Comparison of ENCODE assay signal across 13 cellular contexts in the genomic region with DNA sequence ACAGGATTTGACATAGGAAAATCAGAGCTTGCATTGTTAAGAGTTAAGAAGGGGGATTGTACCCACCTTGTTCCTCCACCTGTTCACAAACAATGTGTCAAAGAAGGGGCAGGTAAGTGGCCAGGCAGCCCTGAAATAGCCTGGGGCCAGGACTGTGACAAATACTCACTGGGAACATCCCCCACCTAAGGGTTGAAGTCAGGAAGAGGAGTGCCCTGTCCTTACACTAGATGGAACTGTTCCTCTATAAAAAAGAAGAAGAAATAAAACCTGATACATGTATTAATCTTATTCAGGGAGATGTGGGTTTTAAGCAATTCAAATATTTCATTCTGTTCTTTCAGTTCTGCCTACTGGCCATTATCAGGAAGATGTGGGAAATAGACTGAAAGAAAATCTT. TPM values are rescaled to one million over a fixed set of nuclear protein-coding genes. Genes with fewer than 3 reads are reported as not detected.
DNase-seq lines count a peak whose midpoint lies in the region; ATAC-seq, FAIRE-seq and TF ChIP-seq lines count a peak whose summit lies in the region.
"Had no signal": no experiment of that assay in that cellular context is flagged by ENCODE, and none has a peak within 500 bp of the region (broad histone marks: within the 10 kb centered on the region; RNA-seq: fewer than 3 reads in every experiment).

No MANE protein-coding gene starts in this region.

- no peak overlapping the region for H3K4me3 Mint-ChIP-seq in MCF 10A (ENCODE audit: unreplicated experiment)
- H3K4me3 Mint-ChIP-seq: CD14-positive monocyte; natural killer cell; stimulated activated memory B cell treated with anti-CD40 and anti-IgM and Interleukin-4, amounts not matched to agents 10 μg/mL and 1 μg/mL and 100 μg/mL, for 72 hours had no signal

- H2BK12ac ChIP-seq in H1 (ENCODE audit: low read depth, low read length): no peak overlapping the region

- CTCF ChIA-PET in MCF 10A (lab: Yijun Ruan, JAX): interaction anchor here (0.7 to 2.3 kb wide), 6 partner anchors 8 to 451 kb away, joined by 3 to 5 read pairs (median 4); no protein-coding TSS in a partner anchor
- CTCF ChIA-PET in OCI-LY7 (lab: Charles Lee; ENCODE audit: unreplicated experiment): no interaction called here
- CTCF ChIA-PET in H1 (lab: Charles Lee; ENCODE audit: partially characterized antibody): interaction anchor here (0.7 to 3.9 kb wide), 27 partner anchors 9 to 458 kb away, joined by 3 to 34 read pairs (median 4); no protein-coding TSS in a partner anchor

- H3K79me1 ChIP-seq in H1 (ENCODE audit: low read depth, low read length): no peaks in the 10 kb centered on the region

- H2BK120ac ChIP-seq in H1 (replicated peaks; ENCODE audit: low read depth, low read length): no peak overlapping the region

- H2BK15ac ChIP-seq in H1 (ENCODE audit: low read length): no peak overlapping the region

- no peaks in the 10 kb centered on the region for H3K9me2 ChIP-seq in OCI-LY7 (ENCODE audit: insufficient read depth, low read length)

- no peak overlapping the region for H4K8ac ChIP-seq in H1 (ENCODE audit: extremely low read depth, insufficient read depth, low read length)

- H2AFZ ChIP-seq in OCI-LY7 (ENCODE audit: low read length): no peak overlapping the region
- H2AFZ ChIP-seq in H1 (ENCODE audit: low read length): 0 out of 2 replicates have a peak overlapping the region, but pooled peaks have one; percentile 4

- H2BK5ac ChIP-seq in H1 (ENCODE audit: low read depth, low read length): no peak overlapping the region

- H2BK20ac ChIP-seq in H1 (ENCODE audit: low read length): no peak overlapping the region

- no peaks in the 10 kb centered on the region for H3K4me1 Mint-ChIP-seq in MCF 10A (ENCODE audit: insufficient read depth, unreplicated experiment)
- H3K4me1 Mint-ChIP-seq: natural killer cell; stimulated activated memory B cell treated with anti-CD40 and anti-IgM and Interleukin-4, amounts not matched to agents 10 μg/mL and 1 μg/mL and 100 μg/mL, for 72 hours had no signal

- no peaks in the 10 kb centered on the region for H3K9me3 ChIP-seq in breast epithelium
- no peaks in the 10 kb centered on the region for H3K9me3 ChIP-seq in OCI-LY7 (ENCODE audit: low read length)
- H3K9me3 ChIP-seq in H1 (ENCODE audit: insufficient read depth in 2 of 2, low read depth in 1 of 2, low read length in 1 of 2): no peaks in the 10 kb centered on the region
- no peaks in the 10 kb centered on the region for H3K9me3 ChIP-seq in upper lobe of right lung

- H3K23ac ChIP-seq in H1 (ENCODE audit: insufficient read length): no peak overlapping the region

- no peaks in the 10 kb centered on the region for H3K9me3 Mint-ChIP-seq in MCF 10A (ENCODE audit: unreplicated experiment)
- H3K9me3 Mint-ChIP-seq: natural killer cell; stimulated activated memory B cell treated with anti-CD40 and anti-IgM and Interleukin-4, amounts not matched to agents 10 μg/mL and 1 μg/mL and 100 μg/mL, for 72 hours had no signal

- H3K4me2 ChIP-seq in OCI-LY7 (ENCODE audit: low read length) (no peak overlapping the region), H1 (ENCODE audit: insufficient read depth in 1 of 2, low read depth in 2 of 2, low read length in 2 of 2) (no peak overlapping the region)

- H3K27me3 ChIP-seq in breast epithelium (no peaks in the 10 kb centered on the region), H1 (replicated peaks in 1 of 4; ENCODE audit: control insufficient read depth in 3 of 4, extremely low read depth in 1 of 4, insufficient read depth in 3 of 4, low read length in 3 of 4) (no peaks in the 10 kb centered on the region), upper lobe of right lung (no peaks in the 10 kb centered on the region)

- BruUV-seq in MCF 10A (replicated peaks; lab: Mats Ljungman, UMichigan) (no TSS peak), OCI-LY7 (replicated peaks; lab: Mats Ljungman, UMichigan) (no TSS peak)

- H3K4me3 ChIP-seq in breast epithelium: no peak overlapping the region
- H3K4me3 ChIP-seq in OCI-LY7 (ENCODE audit: low read depth, low read length, poor library complexity, severe bottlenecking): no peak overlapping the region
- H3K4me3 ChIP-seq in H1 (ENCODE audit: extremely low read depth in 1 of 4, insufficient read depth in 2 of 4, low read depth in 3 of 4, low read length in 4 of 4): no peak overlapping the region
- no peak overlapping the region for H3K4me3 ChIP-seq in upper lobe of right lung

- TF ChIP-seq POLR2A in breast epithelium (IDR thresholded peaks at IDR 0.05) (no peak), H1 (IDR thresholded peaks at IDR 0.05; ENCODE audit: control extremely low read depth in 1 of 2, low read depth in 2 of 2, low read length in 2 of 2) (no peak)

- no peaks in the 10 kb centered on the region for H3K4me1 ChIP-seq in breast epithelium
- no peaks in the 10 kb centered on the region for H3K4me1 ChIP-seq in OCI-LY7 (ENCODE audit: insufficient read depth, low read length, poor library complexity, severe bottlenecking)
- H3K4me1 ChIP-seq in H1 (replicated peaks in 1 of 4; ENCODE audit: control insufficient read depth in 3 of 4, insufficient read depth in 4 of 4, low read length in 3 of 4): peaks cover 4 to 10% (median 4%) of the 10 kb centered on the region in 4 experiments; a peak in 6 of 7 replicates
- H3K4me1 ChIP-seq in upper lobe of right lung: peaks cover 15% of the 10 kb centered on the region

- no peak overlapping the region for H3K14ac ChIP-seq in H1 (ENCODE audit: insufficient read length)

- H3K27ac ChIP-seq in breast epithelium (no peak overlapping the region), OCI-LY7 (ENCODE audit: low read depth, low read length, poor library complexity, severe bottlenecking) (no peak overlapping the region), H1 (ENCODE audit: low read depth, low read length) (no peak overlapping the region), upper lobe of right lung (no peak overlapping the region)

- FAIRE-seq in H1 (lab: Jason Lieb, UNC): no peak

- H3K9ac ChIP-seq in H1 (replicated peaks in 1 of 4; ENCODE audit: extremely low read depth in 1 of 4, low read depth in 3 of 4, low read length in 3 of 4): no peak overlapping the region

- H4K20me1 ChIP-seq in OCI-LY7 (ENCODE audit: insufficient read depth, low read length): no peaks in the 10 kb centered on the region
- H4K20me1 ChIP-seq in H1 (replicated peaks in 1 of 2; ENCODE audit: control insufficient read depth in 1 of 2, insufficient read depth in 2 of 2, low read length in 2 of 2): no peaks in the 10 kb centered on the region

- H3K18ac ChIP-seq in H1 (ENCODE audit: extremely low read depth, low read length): no peak overlapping the region

- H3K23me2 ChIP-seq in H1 (ENCODE audit: low read depth, low read length): no peaks in the 10 kb centered on the region

- H3K36me3 Mint-ChIP-seq in MCF 10A (ENCODE audit: insufficient read depth, unreplicated experiment): no peaks in the 10 kb centered on the region
- H3K36me3 Mint-ChIP-seq: CD14-positive monocyte, natural killer cell had no signal

- H4K91ac ChIP-seq in H1 (replicated peaks; ENCODE audit: insufficient read length, low read length): no peak overlapping the region

- TF ChIP-seq CTCF in MCF 10A (IDR thresholded peaks at IDR 0.05; ENCODE audit: unreplicated experiment) (no peak), breast epithelium (IDR thresholded peaks at IDR 0.05) (no peak), OCI-LY7 (conservative IDR thresholded peaks at IDR 0.05; ENCODE audit: low read length) (peak; percentile 38; the same call in 1 of the 2 replicates), H1 (IDR thresholded peaks at IDR 0.05; ENCODE audit: control extremely low read depth in 1 of 3, insufficient read depth in 1 of 3, low read depth in 1 of 3, low read length in 3 of 3) (peak in 2 of 3 experiments; percentile 30 to 41; a peak in 2 of 4 replicates), upper lobe of right lung (IDR thresholded peaks at IDR 0.05) (peak; percentile 18)

- no peaks in the 10 kb centered on the region for H3K79me2 ChIP-seq in OCI-LY7 (ENCODE audit: insufficient read depth, low read depth, low read length)
- H3K79me2 ChIP-seq in H1 (ENCODE audit: control insufficient read depth in 1 of 2, insufficient read depth in 2 of 2, low read length in 2 of 2): no peaks in the 10 kb centered on the region

- H3K4ac ChIP-seq in H1 (replicated peaks; ENCODE audit: insufficient read length, low read depth, low read length): no peak overlapping the region

- no peaks in the 10 kb centered on the region for H3K36me3 ChIP-seq in breast epithelium
- H3K36me3 ChIP-seq in OCI-LY7 (ENCODE audit: insufficient read depth, low read length): no peaks in the 10 kb centered on the region
- H3K36me3 ChIP-seq in H1 (ENCODE audit: control insufficient read depth in 2 of 4, insufficient read depth in 4 of 4, low read length in 3 of 4): no peaks in the 10 kb centered on the region
- no peaks in the 10 kb centered on the region for H3K36me3 ChIP-seq in upper lobe of right lung

- peak; percentile 61 to 64 for TF ChIP-seq RAD21 in H1 (IDR thresholded peaks at IDR 0.05 in 1 of 2, conservative IDR thresholded peaks at IDR 0.05 in 1 of 2; ENCODE audit: low read depth in 2 of 2, low read length in 2 of 2)

- no peak for ATAC-seq in upper lobe of right lung
- ATAC-seq: natural killer cell; stimulated activated memory B cell treated with anti-CD40 and anti-IgM and Interleukin-4, amounts not matched to agents 10 μg/mL and 1 μg/mL and 100 μg/mL, for 72 hours had no signal

- intact Hi-C loops in MCF 10A (cut with micrococcal nuclease): loop anchor here (1.0 kb wide), 1 partner anchor 247 kb away; no protein-coding TSS in a partner anchor
- intact Hi-C loops in breast epithelium (cut with DNase I; ENCODE audit: low total_unique reads): no loop called here
- intact Hi-C loops in OCI-LY7 (cut with micrococcal nuclease; ENCODE audit: unreplicated experiment): no loop called here
- intact Hi-C loops in upper lobe of right lung (cut with DNase I): no loop called here

- POLR2A ChIA-PET in MCF 10A (lab: Yijun Ruan, JAX) (no interaction called here), OCI-LY7 (lab: Charles Lee) (no interaction called here), H1 (lab: Charles Lee; ENCODE audit: partially characterized antibody) (no interaction called here)

- peak; percentile 9 for DNase-seq in MCF 10A (ENCODE audit: unreplicated experiment)
- no peak for DNase-seq in breast epithelium (ENCODE audit: low spot score in 2 of 2)
- DNase-seq in OCI-LY7 (ENCODE audit: low spot score): no peak
- no peak for DNase-seq in H1 (ENCODE audit: low read depth in 1 of 2, low spot score in 2 of 2)
- DNase-seq in upper lobe of right lung: no peak
- no peak for DNase-seq in activated CD4-positive, CD25-positive, alpha-beta regulatory T cell treated with anti-CD3 and anti-CD28 coated beads, Interleukin-2, amount 50 U/mL, for 72 hours
- DNase-seq in HuH-7.5 (ENCODE audit: low spot score): no peak
- DNase-seq in LoVo (ENCODE audit: low spot score): no peak
- DNase-seq: activated gamma-delta T cell; natural killer cell; stimulated activated CD4-positive, alpha-beta T cell treated with anti-CD3 and anti-CD28 coated beads, Interleukin-12 subunit alpha, Interleukin-12 subunit beta, amount 100 ng/mL, for 4 hours had no signal

- no peaks in the 10 kb centered on the region for H3K27me3 Mint-ChIP-seq in MCF 10A (ENCODE audit: insufficient read depth, unreplicated experiment)

- no peak for TF ChIP-seq EP300 in H1 (IDR thresholded peaks at IDR 0.05; ENCODE audit: borderline replicate concordance in 1 of 2, low read depth in 2 of 2, low read length in 2 of 2)

- no peak overlapping the region for H2AK5ac ChIP-seq in H1 (ENCODE audit: low read depth, low read length)

- no peak overlapping the region for H4K5ac ChIP-seq in H1 (ENCODE audit: insufficient read length, low read depth, low read length)

- no peak overlapping the region for H3K27ac Mint-ChIP-seq in MCF 10A (ENCODE audit: low read depth, unreplicated experiment)
- H3K27ac Mint-ChIP-seq: CD14-positive monocyte; natural killer cell; stimulated activated memory B cell treated with anti-CD40 and anti-IgM and Interleukin-4, amounts not matched to agents 10 μg/mL and 1 μg/mL and 100 μg/mL, for 72 hours had no signal

- H3K56ac ChIP-seq in H1 (replicated peaks; ENCODE audit: insufficient read length, low read depth, low read length): no peak overlapping the region

RNA-seq across cellular contexts. Expression of a gene that starts 41.9 kb away (rescaled TPM):
- total RNA-seq in MCF 10A (2022): not detected in 2 replicates
- 1 to 10 TPM; 1.3 to 5.9 (median 2.4) TPM for total RNA-seq in breast epithelium
- total RNA-seq in OCI-LY7 (2014; rRNA removed; shearing (Covaris generic)): not detected in 2 replicates
- not detected in 2 replicates for total RNA-seq in OCI-LY7 (2022)
- total RNA-seq in H1 (2021; fragmentation: NEBNext Ultra II Directional; extraction: Animal tissue kit (Norgen Biotek cat#: 25700)): 0.19 and 0.37 TPM in 2 replicates
- polyA plus RNA-seq in H1 (2011; rRNA removed): 0.09 and 0.17 TPM in 2 replicates
- 0.14 TPM for polyA plus RNA-seq in H1 (2011; cell fraction: cytosol; rRNA removed)
- polyA plus RNA-seq in H1 (2011; cell fraction: nucleus; rRNA removed): 0.16 TPM
- polyA plus RNA-seq in H1 (2012, experiment 1 of 2): 0.09 to 0.28 TPM (median 0.18 TPM) in 4 replicates
- polyA plus RNA-seq in H1 (2012, experiment 2 of 2): 0.04 TPM
- polyA plus RNA-seq in H1 (2013, experiment 1 of 2): 0.18 TPM
- polyA plus RNA-seq in H1 (2013, experiment 2 of 2): 0.20 TPM
- polyA minus RNA-seq in H1 (2011; rRNA and poly(A)+ RNA removed): 0.37 and 1.4 TPM in 2 replicates
- polyA minus RNA-seq in H1 (2011; cell fraction: cytosol; rRNA and poly(A)+ RNA removed): not detected
- polyA minus RNA-seq in H1 (2011; cell fraction: nucleus; rRNA and poly(A)+ RNA removed): 0.20 TPM
- 1.4 TPM for total RNA-seq in upper lobe of right lung
- total RNA-seq: natural killer cell had no signal
- polyA plus RNA-seq: CD14-positive monocyte had no signal

Comparison
In these comparisons a context has a peak if more than half of its experiments do, and no peak if none do; other contexts are left out.
1. CTCF ChIP-seq: peak in OCI-LY7 (single experiment), H1 (2 of 3) and upper lobe of right lung (single experiment); none in MCF 10A (single experiment) and breast epithelium (0 of 3).